ENCODE assay signal across 8 cellular contexts in the genomic region with DNA sequence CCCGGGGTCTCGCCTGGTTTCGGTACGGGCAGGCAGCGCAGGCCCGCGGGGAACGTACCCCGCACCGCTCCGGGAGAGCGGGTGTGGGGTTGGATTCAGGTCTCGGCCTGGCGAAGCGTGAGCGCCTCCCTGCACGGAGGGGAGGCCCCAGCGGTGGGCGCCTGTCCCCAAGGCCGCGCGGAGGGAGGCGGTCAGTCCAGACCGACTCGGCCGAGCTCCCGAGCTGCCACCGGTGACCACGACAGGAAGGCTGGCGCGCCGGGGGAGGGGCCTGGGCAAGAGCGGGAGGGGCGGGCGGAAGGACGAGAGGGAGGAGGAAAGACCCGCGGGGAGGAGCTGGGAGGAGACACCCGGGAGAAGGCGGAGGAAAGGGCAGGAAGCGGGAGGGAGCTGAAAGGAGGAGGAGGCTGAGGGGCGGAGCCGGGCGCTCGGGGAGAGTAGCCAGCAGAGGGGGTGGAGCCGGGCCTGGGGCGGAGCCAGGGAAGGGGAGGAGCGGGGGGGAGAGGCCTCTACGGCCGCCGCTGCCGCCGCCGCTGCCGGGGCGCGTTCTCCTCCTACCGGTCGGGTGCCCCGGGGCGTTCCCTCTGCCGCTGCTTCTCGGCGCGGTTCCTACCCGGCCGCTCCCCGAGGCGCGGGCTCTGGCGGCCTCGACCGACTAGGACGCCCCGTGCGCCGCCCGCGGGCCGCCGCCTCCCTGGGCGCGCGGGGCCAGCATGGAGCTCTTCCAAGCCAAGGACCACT. TPM values are rescaled to one million over a fixed set of nuclear protein-coding genes. Genes with fewer than 3 reads are reported as not detected.
A peak's percentile ranks its signal among the peaks of the same experiment; 100 is the strongest.
DNase-seq lines count a peak whose midpoint lies in the region; ATAC-seq and TF ChIP-seq lines count a peak whose summit lies in the region.

A gene with protein sequence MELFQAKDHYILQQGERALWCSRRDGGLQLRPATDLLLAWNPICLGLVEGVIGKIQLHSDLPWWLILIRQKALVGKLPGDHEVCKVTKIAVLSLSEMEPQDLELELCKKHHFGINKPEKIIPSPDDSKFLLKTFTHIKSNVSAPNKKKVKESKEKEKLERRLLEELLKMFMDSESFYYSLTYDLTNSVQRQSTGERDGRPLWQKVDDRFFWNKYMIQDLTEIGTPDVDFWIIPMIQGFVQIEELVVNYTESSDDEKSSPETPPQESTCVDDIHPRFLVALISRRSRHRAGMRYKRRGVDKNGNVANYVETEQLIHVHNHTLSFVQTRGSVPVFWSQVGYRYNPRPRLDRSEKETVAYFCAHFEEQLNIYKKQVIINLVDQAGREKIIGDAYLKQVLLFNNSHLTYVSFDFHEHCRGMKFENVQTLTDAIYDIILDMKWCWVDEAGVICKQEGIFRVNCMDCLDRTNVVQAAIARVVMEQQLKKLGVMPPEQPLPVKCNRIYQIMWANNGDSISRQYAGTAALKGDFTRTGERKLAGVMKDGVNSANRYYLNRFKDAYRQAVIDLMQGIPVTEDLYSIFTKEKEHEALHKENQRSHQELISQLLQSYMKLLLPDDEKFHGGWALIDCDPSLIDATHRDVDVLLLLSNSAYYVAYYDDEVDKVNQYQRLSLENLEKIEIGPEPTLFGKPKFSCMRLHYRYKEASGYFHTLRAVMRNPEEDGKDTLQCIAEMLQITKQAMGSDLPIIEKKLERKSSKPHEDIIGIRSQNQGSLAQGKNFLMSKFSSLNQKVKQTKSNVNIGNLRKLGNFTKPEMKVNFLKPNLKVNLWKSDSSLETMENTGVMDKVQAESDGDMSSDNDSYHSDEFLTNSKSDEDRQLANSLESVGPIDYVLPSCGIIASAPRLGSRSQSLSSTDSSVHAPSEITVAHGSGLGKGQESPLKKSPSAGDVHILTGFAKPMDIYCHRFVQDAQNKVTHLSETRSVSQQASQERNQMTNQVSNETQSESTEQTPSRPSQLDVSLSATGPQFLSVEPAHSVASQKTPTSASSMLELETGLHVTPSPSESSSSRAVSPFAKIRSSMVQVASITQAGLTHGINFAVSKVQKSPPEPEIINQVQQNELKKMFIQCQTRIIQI (plus strand): TSS at position 501 of the 741 bp plus-strand sequence. CDS start 213 bp downstream, at position 714.

- peak within 1 kb of the TSS; percentile 83 for H3K4me3 Mint-ChIP-seq in activated CD4-positive, alpha-beta T cell treated with anti-CD3 and anti-CD28 coated beads, Interleukin-2, amount 10 ng/mL, durations not matched to agents 7 days and 5 days

- peak within 1 kb of the TSS; percentile 69 for H3K4me3 ChIP-seq in BJ (ENCODE audit: low read depth, low read length)

- ATAC-seq in GM19324 (IDR thresholded peaks at IDR 0.05; ENCODE audit: low FRiP score, unreplicated experiment) = peak; percentile 88
- ATAC-seq in HG03469 (IDR thresholded peaks at IDR 0.05; ENCODE audit: unreplicated experiment) = peak; percentile 63
- ATAC-seq in left lobe of liver = peak; percentile 96

- POLR2A ChIA-PET in BJ (lab: Charles Lee) = interaction anchor here (0.6 to 1.6 kb wide), 5 partner anchors 75 to 641 kb away, joined by 3 to 5 read pairs (median 3); a partner anchor contains a TSS
- POLR2A ChIA-PET in activated CD4-positive, alpha-beta T cell treated with anti-CD3 and anti-CD28 coated beads, Interleukin-2, amount 10 ng/mL, durations not matched to agents 7 days and 5 days (lab: Charles Lee) = interaction anchor here (0.7 to 1.3 kb wide), 2 partner anchors 21 to 147 kb away, joined by 3 to 7 read pairs; a partner anchor contains a TSS

- no peaks in the 10 kb centered on the region for H3K27me3 ChIP-seq in BJ (ENCODE audit: control insufficient read depth, insufficient read depth, low read length)

- H3K36me3 ChIP-seq in BJ (ENCODE audit: control insufficient read depth, insufficient read depth, low read length) = no peaks in the 10 kb centered on the region

- no peaks in the 10 kb centered on the region for H3K27me3 Mint-ChIP-seq in activated CD4-positive, alpha-beta T cell treated with anti-CD3 and anti-CD28 coated beads, Interleukin-2, amount 10 ng/mL, durations not matched to agents 7 days and 5 days

- H3K4me1 Mint-ChIP-seq in activated CD4-positive, alpha-beta T cell treated with anti-CD3 and anti-CD28 coated beads, Interleukin-2, amount 10 ng/mL, durations not matched to agents 7 days and 5 days = peaks cover 39% of the 10 kb centered on the region

- peaks cover under 1% of the 10 kb centered on the region for H3K9me3 Mint-ChIP-seq in activated CD4-positive, alpha-beta T cell treated with anti-CD3 and anti-CD28 coated beads, Interleukin-2, amount 10 ng/mL, durations not matched to agents 7 days and 5 days

- CTCF ChIA-PET in BJ (lab: Yijun Ruan, JAX) = interaction anchor here (0.6 to 2.6 kb wide), 5 partner anchors 22 to 183 kb away, joined by 3 to 10 read pairs (median 3); a partner anchor contains a TSS
- CTCF ChIA-PET in activated CD4-positive, alpha-beta T cell treated with anti-CD3 and anti-CD28 coated beads, Interleukin-2, amount 10 ng/mL, durations not matched to agents 7 days and 5 days (lab: Charles Lee) = interaction anchor here (0.7 to 2.9 kb wide), 11 partner anchors 10 to 399 kb away, joined by 3 to 12 read pairs (median 4); a partner anchor contains a TSS

- DNase-seq in BJ (ENCODE audit: low read depth) (peak; percentile 82), NCI-H526 (lab: John Stamatoyannopoulos, UW) (peak; percentile 89 to 97), cortex of kidney (lab: John Stamatoyannopoulos, UW) (peak; percentile 92), left lobe of liver (ENCODE audit: low spot score) (peak; percentile 99)
- DNase-seq in activated CD4-positive, alpha-beta T cell treated with anti-CD3 and anti-CD28 coated beads, Interleukin-2, amount 10 ng/mL, durations not matched to agents 7 days and 5 days = peak; percentile 99
- peak; percentile 99 for DNase-seq in stimulated activated CD4-positive, alpha-beta T cell treated with anti-CD3 and anti-CD28 coated beads, Interleukin-2, amount 100 ng/mL, for 4 hours (ENCODE audit: low read depth)

- peak within 1 kb of the TSS; percentile 79 for H3K27ac Mint-ChIP-seq in activated CD4-positive, alpha-beta T cell treated with anti-CD3 and anti-CD28 coated beads, Interleukin-2, amount 10 ng/mL, durations not matched to agents 7 days and 5 days

- peaks cover 2% of the 10 kb centered on the region for H3K36me3 Mint-ChIP-seq in activated CD4-positive, alpha-beta T cell treated with anti-CD3 and anti-CD28 coated beads, Interleukin-2, amount 10 ng/mL, durations not matched to agents 7 days and 5 days (ENCODE audit: low read depth)

- 0 out of 2 replicates have a peak, but pooled peaks have one; percentile 11 for TF ChIP-seq CTCF in BJ (IDR thresholded peaks at IDR 0.05; ENCODE audit: insufficient read depth, low read depth, low read length)

RNA-seq across cellular contexts. Expression of the gene that starts here (rescaled TPM):
- 4.1 and 7.3 TPM in 2 replicates for polyA plus RNA-seq in BJ (2011; rRNA removed)
- polyA minus RNA-seq in BJ (2011; rRNA and poly(A)+ RNA removed) = 3.7 and 3.9 TPM in 2 replicates
- total RNA-seq in activated CD4-positive, alpha-beta T cell treated with anti-CD3 and anti-CD28 coated beads, Interleukin-2, amount 10 ng/mL, durations not matched to agents 7 days and 5 days = 10 to 100 TPM; 11.1 to 12.3 TPM
- total RNA-seq in left lobe of liver = 2.6 TPM

Comparison
In these comparisons a context has a peak if more than half of its experiments do, and no peak if none do; other contexts are left out.
1. Peak in every context shown above with its lines: DNase-seq, ATAC-seq and H3K4me3 ChIP-seq.